15 cellular contexts compared by ENCODE assay signal in genomic region chr10:119269737-119270136, GRCh38.
DNase-seq lines count a peak whose midpoint lies in the region; ATAC-seq, FAIRE-seq and TF ChIP-seq lines count a peak whose summit lies in the region.
"Had no signal": no experiment of that assay in that cellular context is flagged by ENCODE, and none has a peak within 500 bp of the region (broad histone marks: within the 10 kb centered on the region; RNA-seq: fewer than 3 reads in every experiment).

No MANE protein-coding gene starts in this region.

- H3K4me1 Mint-ChIP-seq in CD8-positive, alpha-beta memory T cell: peaks cover 51 to 69% (median 60%) of the 10 kb centered on the region in 3 donors
- peaks cover 59 to 74% (median 64%) of the 10 kb centered on the region in 3 donors for H3K4me1 Mint-ChIP-seq in T-cell

- POLR2A ChIA-PET in CD8-positive, alpha-beta memory T cell (lab: Charles Lee): interaction anchor here (1.4 to 1.9 kb wide), 2 partner anchors 36 to 58 kb away, joined by 4 to 9 read pairs; no protein-coding TSS in a partner anchor
- POLR2A ChIA-PET in T-cell (lab: Charles Lee): interaction anchor here in 1 of 2 donors (0.6 kb wide), 1 partner anchor 59 kb away, joined by 3 read pairs; no protein-coding TSS in a partner anchor
- POLR2A ChIA-PET in SK-N-SH (lab: Yijun Ruan, JAX): no interaction called here

- no peak for TF ChIP-seq RAD21 in SK-N-SH (IDR thresholded peaks at IDR 0.05; ENCODE audit: low read length)

- no peaks in the 10 kb centered on the region for H4K20me1 ChIP-seq in SK-N-SH (ENCODE audit: insufficient read depth)

- H3K27me3 ChIP-seq in CD8-positive, alpha-beta memory T cell (ENCODE audit: insufficient read depth, low read length, poor library complexity, severe bottlenecking): no peaks in the 10 kb centered on the region
- no peaks in the 10 kb centered on the region for H3K27me3 ChIP-seq in gastroesophageal sphincter
- no peaks in the 10 kb centered on the region for H3K27me3 ChIP-seq in small intestine (ENCODE audit: control insufficient read depth in 2 of 2, insufficient read depth in 2 of 2, low read length in 2 of 2)
- H3K27me3 ChIP-seq in SK-N-SH (ENCODE audit: insufficient read depth): no peaks in the 10 kb centered on the region

- ATAC-seq in T-cell (replicated peaks in 1 of 4) (no peak), gastroesophageal sphincter (no peak)

- H3K9me3 Mint-ChIP-seq in CD8-positive, alpha-beta memory T cell: no peaks in the 10 kb centered on the region
- H3K9me3 Mint-ChIP-seq in T-cell: no peaks in the 10 kb centered on the region

- no peaks in the 10 kb centered on the region for H3K9me3 ChIP-seq in CD8-positive, alpha-beta memory T cell (ENCODE audit: low read length)
- H3K9me3 ChIP-seq in gastroesophageal sphincter: no peaks in the 10 kb centered on the region
- H3K9me3 ChIP-seq in small intestine (ENCODE audit: control insufficient read depth, low read depth): no peaks in the 10 kb centered on the region
- H3K9me3 ChIP-seq in SK-N-SH: no peaks in the 10 kb centered on the region

- no peaks in the 10 kb centered on the region for H3K36me3 ChIP-seq in CD8-positive, alpha-beta memory T cell (ENCODE audit: insufficient read depth, low read length)
- H3K36me3 ChIP-seq in gastroesophageal sphincter (no peaks in the 10 kb centered on the region), small intestine (ENCODE audit: control insufficient read depth in 2 of 2, insufficient read depth in 2 of 2, low read length in 2 of 2) (no peaks in the 10 kb centered on the region), SK-N-SH (replicated peaks in 1 of 2; ENCODE audit: control insufficient read depth in 1 of 2, insufficient read depth in 2 of 2, low read length in 1 of 2) (no peaks in the 10 kb centered on the region)

- H3K4me3 ChIP-seq in CD8-positive, alpha-beta memory T cell (ENCODE audit: low read length): no peak overlapping the region
- H3K4me3 ChIP-seq in gastroesophageal sphincter (no peak overlapping the region), small intestine (ENCODE audit: low read depth in 1 of 2, low read length in 2 of 2) (no peak overlapping the region), SK-N-SH (ENCODE audit: low read depth in 2 of 2, low read length in 1 of 2) (no peak overlapping the region)

- TF ChIP-seq EP300 in gastroesophageal sphincter (IDR thresholded peaks at IDR 0.05) (no peak), SK-N-SH (IDR thresholded peaks at IDR 0.05; ENCODE audit: borderline replicate concordance in 1 of 2, low read depth in 1 of 2, low read length in 1 of 2) (no peak)

- CTCF ChIA-PET in CD8-positive, alpha-beta memory T cell (lab: Charles Lee): interaction anchor here (0.7 to 1.5 kb wide), 4 partner anchors 19 to 89 kb away, joined by 3 to 4 read pairs (median 4); no protein-coding TSS in a partner anchor
- CTCF ChIA-PET in T-cell (lab: Charles Lee) (interaction anchor here (0.6 to 1.9 kb wide), 3 partner anchors 16 to 1700 kb away, joined by 3 to 10 read pairs (median 7); no protein-coding TSS in a partner anchor), SK-N-SH (lab: Yijun Ruan, JAX) (no interaction called here)

- peaks cover 52% of the 10 kb centered on the region for H3K4me1 ChIP-seq in CD8-positive, alpha-beta memory T cell (ENCODE audit: insufficient read depth, low read length)
- H3K4me1 ChIP-seq in gastroesophageal sphincter (peaks cover 0 to 65% (median 35%) of the 10 kb centered on the region in 3 donors), small intestine (ENCODE audit: control insufficient read depth in 2 of 2, insufficient read depth in 1 of 2, low read depth in 1 of 2, low read length in 1 of 2) (peaks cover 26 to 29% of the 10 kb centered on the region in 2 donors), SK-N-SH (ENCODE audit: control insufficient read depth in 1 of 2, insufficient read depth in 2 of 2, low read depth in 1 of 2, low read length in 1 of 2) (peaks cover 19 to 29% of the 10 kb centered on the region in 2 experiments; a peak in 3 of 4 replicates)

- no peaks in the 10 kb centered on the region for H3K9me2 ChIP-seq in SK-N-SH

- H3K27ac ChIP-seq in CD8-positive, alpha-beta memory T cell (ENCODE audit: low read depth, low read length): peak overlapping the region; percentile 95
- H3K27ac ChIP-seq in gastroesophageal sphincter (peak overlapping the region in 3 of 4 donors; percentile 68 to 73 (median 68)), small intestine (ENCODE audit: low read depth in 1 of 2, low read length in 1 of 2) (peak overlapping the region; percentile 70 to 88), SK-N-SH (ENCODE audit: low read depth in 2 of 2, low read length in 1 of 2) (no peak overlapping the region)
- H3K27ac ChIP-seq: WERI-Rb-1 had no signal

- FAIRE-seq in small intestine (lab: Jason Lieb, UNC): no peak
- FAIRE-seq: colon, H1 had no signal

- WGBS in gastroesophageal sphincter (ENCODE audit: low coverage in 1 of 2), 2 donors: 88 to 91% methylated on average over 1 to 3 of the region's 3 CpGs
- 83 to 97% (median 95%) methylated on average over 3 of the region's 3 CpGs for WGBS in small intestine, 3 donors
- 95% methylated on average over 3 of the region's 3 CpGs for WGBS in SK-N-SH (ENCODE audit: low lambda C conversion rate)

- H3K36me3 Mint-ChIP-seq in CD8-positive, alpha-beta memory T cell: peaks cover 0 to 4% (median 0%) of the 10 kb centered on the region in 3 donors
- no peaks in the 10 kb centered on the region for H3K36me3 Mint-ChIP-seq in T-cell

- H2AFZ ChIP-seq in SK-N-SH (ENCODE audit: low read depth): no peak overlapping the region

- H3K79me2 ChIP-seq in SK-N-SH (ENCODE audit: insufficient read depth): no peaks in the 10 kb centered on the region

- no peak overlapping the region for H3K9ac ChIP-seq in SK-N-SH

- no peak for DNase-seq in CD8-positive, alpha-beta memory T cell
- DNase-seq in T-cell: no peak
- no peak for DNase-seq in small intestine
- no peak for DNase-seq in Kasumi-1 (lab: John Stamatoyannopoulos, UW)
- DNase-seq in SK-N-SH: no peak
- no peak for DNase-seq in HK-2 (ENCODE audit: unreplicated experiment)
- DNase-seq: COR-L47, NCI-H1436, NCI-H526 treated with DMSO at 0.1 percent for 48 hours, occipital lobe, SHP77, WERI-Rb-1 had no signal

- no peaks in the 10 kb centered on the region for H3F3A ChIP-seq in SK-N-SH (replicated peaks; ENCODE audit: insufficient read depth)

- no peak for TF ChIP-seq POLR2A in gastroesophageal sphincter (IDR thresholded peaks at IDR 0.05)

- H3K27me3 Mint-ChIP-seq in CD8-positive, alpha-beta memory T cell: no peaks in the 10 kb centered on the region
- H3K27me3 Mint-ChIP-seq in T-cell: no peaks in the 10 kb centered on the region

- TF ChIP-seq CTCF in gastroesophageal sphincter (IDR thresholded peaks at IDR 0.05) (no peak), SK-N-SH (IDR thresholded peaks at IDR 0.05) (no peak)

- H3K4me2 ChIP-seq in SK-N-SH: no peak overlapping the region

- peak overlapping the region; percentile 95 to 100 (median 100) for H3K27ac Mint-ChIP-seq in CD8-positive, alpha-beta memory T cell
- peak overlapping the region; percentile 92 to 95 for H3K27ac Mint-ChIP-seq in T-cell

- peak overlapping the region in 6 of 7 donors; percentile 54 to 81 (median 72) for H3K4me3 Mint-ChIP-seq in CD8-positive, alpha-beta memory T cell
- peak overlapping the region in 1 of 3 donors; percentile 54 for H3K4me3 Mint-ChIP-seq in T-cell

TF ChIP-seq in SK-N-SH, 30 proteins besides CTCF, POLR2A, EP300 and RAD21 (continues in another document):
- TF ChIP-seq SMC3 (IDR thresholded peaks at IDR 0.05; ENCODE audit: low read depth, low read length) (no peak), FOXJ3 (CRISPR knock-in tag; IDR thresholded peaks at IDR 0.05) (no peak), MEF2A (IDR thresholded peaks at IDR 0.05; ENCODE audit: borderline replicate concordance, low read depth) (no peak), RXRA (IDR thresholded peaks at IDR 0.05; ENCODE audit: borderline replicate concordance, low read depth) (no peak), ZBTB33 (IDR thresholded peaks at IDR 0.05; ENCODE audit: borderline replicate concordance, low read depth) (no peak), ELF1 (IDR thresholded peaks at IDR 0.05) (no peak), REST (IDR thresholded peaks at IDR 0.05; ENCODE audit: low read depth, low read length) (no peak)

Comparison
In these comparisons a context has a peak if more than half of its experiments do, and no peak if none do; other contexts are left out.
1. H3K27ac ChIP-seq: peak in CD8-positive, alpha-beta memory T cell (single experiment), gastroesophageal sphincter (3 of 4) and small intestine (2 of 2); none in SK-N-SH (0 of 2).